In genomic region chr4:75726577-75726976, GRCh38 we compare ENCODE assay signal across 8 cellular contexts. TPM values are rescaled to one million over a fixed set of nuclear protein-coding genes. Genes with fewer than 3 reads are reported as not detected.
DNase-seq lines count a peak whose midpoint lies in the region; ATAC-seq and TF ChIP-seq lines count a peak whose summit lies in the region.

No MANE protein-coding gene starts in this region.

- H3K27me3 ChIP-seq in breast epithelium (no peaks in the 10 kb centered on the region), tibial artery (no peaks in the 10 kb centered on the region)

- H3K4me1 Mint-ChIP-seq in MCF 10A (ENCODE audit: insufficient read depth, unreplicated experiment): peaks cover 32% of the 10 kb centered on the region
- peaks cover 36% of the 10 kb centered on the region for H3K4me1 Mint-ChIP-seq in activated T-helper 17 cell treated with anti-CD3 and anti-CD28 coated beads, Interleukin-2, amount 50 U/mL, for 72 hours

- H3K9me3 ChIP-seq in breast epithelium: no peaks in the 10 kb centered on the region
- H3K9me3 ChIP-seq in iPS-18c (ENCODE audit: control insufficient read depth, insufficient read depth, low read length): no peaks in the 10 kb centered on the region
- no peaks in the 10 kb centered on the region for H3K9me3 ChIP-seq in tibial artery

- H3K4me3 Mint-ChIP-seq in MCF 10A (ENCODE audit: unreplicated experiment): peak overlapping the region; percentile 100
- H3K4me3 Mint-ChIP-seq in activated T-helper 17 cell treated with anti-CD3 and anti-CD28 coated beads, Interleukin-2, amount 50 U/mL, for 72 hours: peak overlapping the region; percentile 100

- no TSS peak for BruUV-seq in MCF 10A (replicated peaks; lab: Mats Ljungman, UMichigan)

- no peak for TF ChIP-seq POLR2A in breast epithelium (IDR thresholded peaks at IDR 0.05)

- no peaks in the 10 kb centered on the region for H3K27me3 Mint-ChIP-seq in MCF 10A (ENCODE audit: insufficient read depth, unreplicated experiment)
- no peaks in the 10 kb centered on the region for H3K27me3 Mint-ChIP-seq in activated T-helper 17 cell treated with anti-CD3 and anti-CD28 coated beads, Interleukin-2, amount 50 U/mL, for 72 hours

- intact Hi-C loops in MCF 10A (cut with micrococcal nuclease): no loop called here
- intact Hi-C loops in breast epithelium (cut with DNase I; ENCODE audit: low total_unique reads): no loop called here
- intact Hi-C loops in tibial artery (cut with DNase I; ENCODE audit: low total_unique reads): no loop called here

- peak overlapping the region; percentile 100 for H3K27ac Mint-ChIP-seq in MCF 10A (ENCODE audit: low read depth, unreplicated experiment)
- H3K27ac Mint-ChIP-seq in activated T-helper 17 cell treated with anti-CD3 and anti-CD28 coated beads, Interleukin-2, amount 50 U/mL, for 72 hours: peak overlapping the region; percentile 54

- DNase-seq in MCF 10A (ENCODE audit: unreplicated experiment) (no peak), breast epithelium (ENCODE audit: low spot score in 2 of 2) (no peak), tibial artery (no peak), inferior parietal cortex (ENCODE audit: extremely low spot score) (no peak), hippocampal formation (lab: John Stamatoyannopoulos, UW) (no peak)
- DNase-seq in activated CD4-positive, CD25-positive, alpha-beta regulatory T cell treated with anti-CD3 and anti-CD28 coated beads, Interleukin-2, amount 50 U/mL, for 72 hours: no peak

- CTCF ChIA-PET in MCF 10A (lab: Yijun Ruan, JAX): interaction anchor here (6.4 kb wide), 1 partner anchor 56 kb away, joined by 57 read pairs; the partner anchor contains the start of gene G3BP2

- POLR2A ChIA-PET in MCF 10A (lab: Yijun Ruan, JAX): interaction anchor here (0.7 to 8.3 kb wide), 8 partner anchors 14 to 212 kb away, joined by 3 to 375 read pairs (median 6); partner anchors contain the start of genes G3BP2, RCHY1 and THAP6

- no peak overlapping the region for H3K27ac ChIP-seq in breast epithelium
- H3K27ac ChIP-seq in tibial artery: peak overlapping the region; percentile 94 to 98

- H3K4me3 ChIP-seq in breast epithelium (peak overlapping the region in 1 of 3 donors; percentile 83), iPS-18c (ENCODE audit: insufficient read depth, low read depth, low read length) (peak overlapping the region; percentile 59; the same call in 1 of the 2 replicates), tibial artery (peak overlapping the region; percentile 71 to 93)

- H3K4me1 ChIP-seq in breast epithelium (peaks cover 0 to 8% of the 10 kb centered on the region in 2 donors), tibial artery (peaks cover 5 to 72% (median 36%) of the 10 kb centered on the region in 4 donors)

- H3K36me3 Mint-ChIP-seq in MCF 10A (ENCODE audit: insufficient read depth, unreplicated experiment): peaks cover 22% of the 10 kb centered on the region
- H3K36me3 Mint-ChIP-seq in activated T-helper 17 cell treated with anti-CD3 and anti-CD28 coated beads, Interleukin-2, amount 50 U/mL, for 72 hours (ENCODE audit: low read depth): peaks cover 45% of the 10 kb centered on the region

- H3K36me3 ChIP-seq in breast epithelium (no peaks in the 10 kb centered on the region), tibial artery (no peaks in the 10 kb centered on the region)

- no peak for ATAC-seq in activated T-helper 17 cell treated with anti-CD3 and anti-CD28 coated beads, Interleukin-2, amount 50 U/mL, for 72 hours (replicated peaks)

- TF ChIP-seq CTCF in MCF 10A (IDR thresholded peaks at IDR 0.05; ENCODE audit: unreplicated experiment) (no peak), breast epithelium (IDR thresholded peaks at IDR 0.05) (no peak), tibial artery (IDR thresholded peaks at IDR 0.05) (no peak)

- H3K9me3 Mint-ChIP-seq in MCF 10A (ENCODE audit: unreplicated experiment): no peaks in the 10 kb centered on the region
- H3K9me3 Mint-ChIP-seq in activated T-helper 17 cell treated with anti-CD3 and anti-CD28 coated beads, Interleukin-2, amount 50 U/mL, for 72 hours: no peaks in the 10 kb centered on the region

RNA-seq across cellular contexts. Expression of gene USO1, which starts 2.2 kb away (rescaled TPM):
- total RNA-seq in MCF 10A (2022): 105 and 108 TPM in 2 replicates
- 10 to 100 TPM; 74.1 to 76.7 (median 74.1) TPM for total RNA-seq in breast epithelium
- total RNA-seq in activated T-helper 17 cell treated with anti-CD3 and anti-CD28 coated beads, Interleukin-2, amount 50 U/mL, for 72 hours: 10 to 100 TPM; 55.8 to 66.0 TPM

RNA-seq across cellular contexts. Expression of gene G3BP2, which starts 53.4 kb away (rescaled TPM):
- total RNA-seq in MCF 10A (2022): 179 and 231 TPM in 2 replicates
- total RNA-seq in breast epithelium: 10 to 100 TPM; 75.4 to 92.6 (median 86.2) TPM
- 100 to 1,000 TPM; 128 to 172 TPM for total RNA-seq in activated T-helper 17 cell treated with anti-CD3 and anti-CD28 coated beads, Interleukin-2, amount 50 U/mL, for 72 hours

Comparison
In these comparisons a context has a peak if more than half of its experiments do, and no peak if none do; other contexts are left out.
1. H3K27ac ChIP-seq: peak in tibial artery (2 of 2); none in breast epithelium (0 of 2).